In the genomic region with DNA sequence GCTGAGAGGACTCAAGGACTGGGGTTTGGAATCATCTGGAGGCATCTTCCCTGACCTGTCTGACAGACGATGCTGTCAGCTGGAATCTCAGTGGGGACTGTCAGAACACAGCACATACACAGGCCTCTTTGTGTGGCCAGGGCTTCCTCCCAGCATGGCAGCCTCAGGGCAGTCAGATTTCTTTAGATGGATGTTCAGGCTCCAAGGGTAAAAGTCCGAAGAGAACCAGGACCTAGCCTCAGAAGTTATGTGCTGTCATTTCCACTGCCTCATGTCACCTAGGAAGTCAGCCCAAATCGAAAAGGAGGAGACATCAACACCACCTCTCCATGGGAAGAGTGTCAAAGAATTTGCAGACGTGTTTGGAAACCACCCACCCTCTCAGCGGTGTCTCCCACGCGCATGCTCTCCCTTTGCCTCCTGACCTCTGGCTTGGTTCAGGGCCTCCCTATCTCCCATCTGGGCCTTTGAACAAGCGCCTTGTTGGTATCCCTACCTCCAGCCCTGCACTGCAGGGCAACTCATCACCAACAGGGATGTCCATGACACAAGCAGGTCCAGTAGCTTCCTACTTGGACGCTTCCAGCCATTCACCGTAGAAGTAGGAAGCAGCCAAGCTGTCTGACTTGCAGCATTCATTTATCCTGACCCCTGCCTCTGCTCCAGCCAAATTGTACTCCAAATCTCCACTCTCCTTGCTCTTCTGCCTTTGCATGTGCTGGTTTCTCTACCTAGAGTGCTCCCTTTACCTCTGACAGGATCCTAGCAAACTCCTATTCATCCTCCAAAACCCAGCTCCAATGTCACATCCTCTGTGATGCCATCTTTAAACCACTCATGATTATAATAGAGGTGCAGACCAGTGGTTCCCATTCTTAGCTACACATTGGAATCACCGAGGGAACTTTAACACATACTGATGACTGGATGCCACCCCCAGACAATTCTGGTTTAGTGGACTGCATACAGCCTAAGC, we compare ENCODE assay signal across 20 cellular contexts.
DNase-seq lines count a peak whose midpoint lies in the region; ATAC-seq and TF ChIP-seq lines count a peak whose summit lies in the region.
"Had no signal": no experiment of that assay in that cellular context is flagged by ENCODE, and none has a peak within 500 bp of the region (broad histone marks: within the 10 kb centered on the region; RNA-seq: fewer than 3 reads in every experiment).

No MANE protein-coding gene starts in this region.

- H3K27me3 ChIP-seq in SK-N-SH (ENCODE audit: insufficient read depth) (no peaks in the 10 kb centered on the region), Peyer's patch (no peaks in the 10 kb centered on the region)
- H3K27me3 ChIP-seq: BLaER1 treated with 17β-estradiol and CSF1 and Interleukin-3, amounts not matched to agents 10 nM and 100 nM had no signal

- H3K36me3 ChIP-seq in SK-N-SH (replicated peaks in 1 of 2; ENCODE audit: control insufficient read depth in 1 of 2, insufficient read depth in 2 of 2, low read length in 1 of 2) (no peaks in the 10 kb centered on the region), Peyer's patch (no peaks in the 10 kb centered on the region)
- H3K36me3 ChIP-seq: HAP-1 had no signal

- no peak for TF ChIP-seq RAD21 in SK-N-SH (IDR thresholded peaks at IDR 0.05; ENCODE audit: low read length)

- WGBS in SK-N-SH (ENCODE audit: low lambda C conversion rate): 44% methylated on average over 10 of the region's 11 CpGs

- TF ChIP-seq CTCF in SK-N-SH (IDR thresholded peaks at IDR 0.05) (no peak), Peyer's patch (IDR thresholded peaks at IDR 0.05) (no peak), osteocyte (IDR thresholded peaks at IDR 0.05) (no peak)

- H3K4me3 Mint-ChIP-seq in osteocyte (ENCODE audit: unreplicated experiment): no peak overlapping the region
- H3K4me3 Mint-ChIP-seq: CD8-positive, alpha-beta T cell had no signal

- H3K9me3 Mint-ChIP-seq in osteocyte (ENCODE audit: unreplicated experiment): peaks cover 15% of the 10 kb centered on the region

- CTCF ChIA-PET in SK-N-SH (lab: Yijun Ruan, JAX): interaction anchor here (0.7 to 2.4 kb wide), 8 partner anchors 22 to 302 kb away, joined by 3 to 21 read pairs (median 4); no protein-coding TSS in a partner anchor

- H3K36me3 Mint-ChIP-seq in osteocyte (ENCODE audit: unreplicated experiment): peaks cover 7% of the 10 kb centered on the region
- H3K36me3 Mint-ChIP-seq: CD8-positive, alpha-beta T cell had no signal

- no peaks in the 10 kb centered on the region for H3K9me3 ChIP-seq in SK-N-SH
- H3K9me3 ChIP-seq in Peyer's patch: peaks cover 0 to 6% (median 0%) of the 10 kb centered on the region in 4 donors
- H3K9me3 ChIP-seq: HAP-1 had no signal

- peaks cover 0 to 36% of the 10 kb centered on the region in 2 experiments; a peak in 1 of 4 replicates for H3K4me1 ChIP-seq in SK-N-SH (ENCODE audit: control insufficient read depth in 1 of 2, insufficient read depth in 2 of 2, low read depth in 1 of 2, low read length in 1 of 2)
- no peaks in the 10 kb centered on the region for H3K4me1 ChIP-seq in Peyer's patch
- H3K4me1 ChIP-seq: HAP-1 had no signal

- no peaks in the 10 kb centered on the region for H4K20me1 ChIP-seq in SK-N-SH (ENCODE audit: insufficient read depth)
- H4K20me1 ChIP-seq: BLaER1 treated with 17β-estradiol and CSF1 and Interleukin-3, amounts not matched to agents 10 nM and 100 nM had no signal

- no peak overlapping the region for H3K4me2 ChIP-seq in SK-N-SH

- ATAC-seq in SK-N-SH treated with all-trans-retinoic acid at 6 μM for 48 hours: no peak
- no peak for ATAC-seq in GM18858 (IDR thresholded peaks at IDR 0.05; ENCODE audit: unreplicated experiment)
- ATAC-seq: CD8-positive, alpha-beta T cell had no signal

- H2AFZ ChIP-seq in SK-N-SH (ENCODE audit: low read depth): no peak overlapping the region
- H2AFZ ChIP-seq: GM23248 had no signal

- DNase-seq in SK-N-SH: no peak
- peak in 2 of 3 donors; percentile 13 to 19 for DNase-seq in Peyer's patch
- peak; percentile 68 for DNase-seq in islet precursor cell
- peak; percentile 53 for DNase-seq in osteocyte (ENCODE audit: extremely low spot score, unreplicated experiment)
- no peak for DNase-seq in central memory CD4-positive, alpha-beta T cell
- DNase-seq in NOMO-1 treated with DMSO at 0.1 percent for 48 hours (lab: John Stamatoyannopoulos, UW; ENCODE audit: unreplicated experiment): no peak
- DNase-seq: 8988T; CD8-positive, alpha-beta T cell; DND-41; KG1; NCI-H226; NCI-H748 treated with DMSO at 0.1 percent for 48 hours; OCI-M1; Right ventricle myocardium superior had no signal

- no peak for TF ChIP-seq POLR2A in Peyer's patch (IDR thresholded peaks at IDR 0.05)

- no peaks in the 10 kb centered on the region for H3K79me2 ChIP-seq in SK-N-SH (ENCODE audit: insufficient read depth)

- H3K4me3 ChIP-seq in SK-N-SH (ENCODE audit: low read depth in 2 of 2, low read length in 1 of 2): no peak overlapping the region
- no peak overlapping the region for H3K4me3 ChIP-seq in Peyer's patch
- H3K4me3 ChIP-seq: BLaER1 treated with 17β-estradiol and CSF1 and Interleukin-3, amounts not matched to agents 10 nM and 100 nM; GM12878; GM23248; HAP-1 had no signal

- H3K4me1 Mint-ChIP-seq in osteocyte (ENCODE audit: unreplicated experiment): peaks cover 36% of the 10 kb centered on the region

- no peaks in the 10 kb centered on the region for H3K9me2 ChIP-seq in SK-N-SH

- TF ChIP-seq EP300 in SK-N-SH (IDR thresholded peaks at IDR 0.05; ENCODE audit: borderline replicate concordance in 1 of 2, low read depth in 1 of 2, low read length in 1 of 2): no peak

- no peak overlapping the region for H3K27ac ChIP-seq in SK-N-SH (ENCODE audit: low read depth in 2 of 2, low read length in 1 of 2)
- H3K27ac ChIP-seq in Peyer's patch: no peak overlapping the region
- H3K27ac ChIP-seq: GM23248 had no signal

- H3K27ac Mint-ChIP-seq in osteocyte (ENCODE audit: unreplicated experiment): no peak overlapping the region
- H3K27ac Mint-ChIP-seq: CD8-positive, alpha-beta T cell had no signal

- H3F3A ChIP-seq in SK-N-SH (replicated peaks; ENCODE audit: insufficient read depth): no peaks in the 10 kb centered on the region

- peaks cover 7% of the 10 kb centered on the region for H3K27me3 Mint-ChIP-seq in osteocyte (ENCODE audit: unreplicated experiment)

- H3K9ac ChIP-seq in SK-N-SH: no peak overlapping the region
- H3K9ac ChIP-seq: GM23248 had no signal

- POLR2A ChIA-PET in SK-N-SH (lab: Yijun Ruan, JAX): no interaction called here

TF ChIP-seq in SK-N-SH treated with all-trans-retinoic acid at 6 μM for 48 hours, 23 proteins besides CTCF, POLR2A, EP300 and RAD21:
- TF ChIP-seq ISL1 (CRISPR knock-in tag; IDR thresholded peaks at IDR 0.05) (no peak), GLIS3 (CRISPR knock-in tag; IDR thresholded peaks at IDR 0.05) (no peak), ZFP3 (CRISPR knock-in tag; IDR thresholded peaks at IDR 0.05) (peak; percentile 88), TOX (CRISPR knock-in tag; IDR thresholded peaks at IDR 0.05; ENCODE audit: borderline replicate concordance) (no peak), ZNF565 (CRISPR knock-in tag; conservative IDR thresholded peaks at IDR 0.05; ENCODE audit: low read depth) (peak; percentile 75)
- TF ChIP-seq, protein P1, sequence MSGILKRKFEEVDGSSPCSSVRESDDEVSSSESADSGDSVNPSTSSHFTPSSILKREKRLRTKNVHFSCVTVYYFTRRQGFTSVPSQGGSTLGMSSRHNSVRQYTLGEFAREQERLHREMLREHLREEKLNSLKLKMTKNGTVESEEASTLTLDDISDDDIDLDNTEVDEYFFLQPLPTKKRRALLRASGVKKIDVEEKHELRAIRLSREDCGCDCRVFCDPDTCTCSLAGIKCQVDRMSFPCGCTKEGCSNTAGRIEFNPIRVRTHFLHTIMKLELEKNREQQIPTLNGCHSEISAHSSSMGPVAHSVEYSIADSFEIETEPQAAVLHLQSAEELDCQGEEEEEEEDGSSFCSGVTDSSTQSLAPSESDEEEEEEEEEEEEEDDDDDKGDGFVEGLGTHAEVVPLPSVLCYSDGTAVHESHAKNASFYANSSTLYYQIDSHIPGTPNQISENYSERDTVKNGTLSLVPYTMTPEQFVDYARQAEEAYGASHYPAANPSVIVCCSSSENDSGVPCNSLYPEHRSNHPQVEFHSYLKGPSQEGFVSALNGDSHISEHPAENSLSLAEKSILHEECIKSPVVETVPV (CRISPR knock-in tag; IDR thresholded peaks at IDR 0.05): no peak

TF ChIP-seq in SK-N-SH, 30 proteins besides CTCF, POLR2A, EP300 and RAD21:
- TF ChIP-seq NRF1 (IDR thresholded peaks at IDR 0.05; ENCODE audit: low read depth, low read length) (no peak), TCF12 (IDR thresholded peaks at IDR 0.05) (no peak), JUND (IDR thresholded peaks at IDR 0.05) (no peak), ELF1 (IDR thresholded peaks at IDR 0.05) (no peak), YY1 (IDR thresholded peaks at IDR 0.05; ENCODE audit: low read depth) (no peak), TEAD4 (IDR thresholded peaks at IDR 0.05; ENCODE audit: borderline replicate concordance, insufficient read depth) (no peak), TAF1 (IDR thresholded peaks at IDR 0.05; ENCODE audit: borderline replicate concordance, low read depth, low read length) (no peak), SMC3 (IDR thresholded peaks at IDR 0.05; ENCODE audit: low read depth, low read length) (no peak), GATA2 (CRISPR knock-in tag; IDR thresholded peaks at IDR 0.05) (no peak), RCOR1 (IDR thresholded peaks at IDR 0.05; ENCODE audit: low read length) (no peak), FOSL2 (IDR thresholded peaks at IDR 0.05; ENCODE audit: borderline replicate concordance, low read depth) (no peak), SIN3A (IDR thresholded peaks at IDR 0.05; ENCODE audit: borderline replicate concordance, low read depth, low read length) (no peak)

Comparison
In these comparisons a context has a peak if more than half of its experiments do, and no peak if none do; other contexts are left out.
1. DNase-seq: peak in Peyer's patch (2 of 3), islet precursor cell (single experiment) and osteocyte (single experiment); none in SK-N-SH (single experiment), central memory CD4-positive, alpha-beta T cell (single experiment) and NOMO-1 treated with DMSO at 0.1 percent for 48 hours (single experiment).